1 cellular context compared by ENCODE assay signal in the genomic region with DNA sequence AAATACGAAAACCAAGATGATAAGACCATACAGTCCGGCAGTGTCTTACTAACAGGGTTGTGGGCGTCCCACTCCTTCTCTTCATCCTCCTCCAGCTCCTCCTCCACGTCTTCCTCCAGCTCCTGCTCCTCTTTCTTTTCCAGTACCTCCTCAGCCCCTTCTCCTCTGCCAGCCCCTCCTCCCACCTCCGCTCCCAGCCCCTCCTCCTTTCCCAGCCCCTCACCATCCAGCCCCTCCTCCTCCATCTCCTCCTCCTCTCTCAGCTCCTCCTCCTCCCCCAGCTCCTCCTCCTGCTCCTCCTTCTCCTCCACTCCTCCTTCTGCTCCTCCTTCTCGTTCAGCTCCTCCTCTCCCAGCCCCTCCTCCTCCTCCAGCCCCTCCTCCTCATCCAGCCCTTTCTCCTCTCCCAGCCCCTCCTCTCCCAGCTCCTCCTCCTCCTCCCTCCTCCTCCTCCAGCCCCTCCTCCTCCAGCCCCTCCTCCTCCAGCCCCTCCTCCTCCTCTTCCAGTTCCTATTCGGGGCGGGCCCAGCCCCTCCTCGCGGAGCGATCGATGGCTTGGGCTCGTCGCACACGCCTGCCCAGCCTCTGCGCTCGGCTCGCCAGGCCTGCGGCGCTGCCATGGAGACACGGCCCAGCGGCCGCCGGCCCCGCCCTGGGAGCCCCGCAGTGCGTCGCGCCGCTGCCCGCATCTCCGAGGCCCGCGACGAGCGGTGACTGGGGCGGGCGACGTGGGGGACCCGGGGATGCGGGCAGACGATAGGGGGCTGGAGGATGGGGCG.
TF ChIP-seq lines count a peak whose summit lies in the region.

A gene with protein sequence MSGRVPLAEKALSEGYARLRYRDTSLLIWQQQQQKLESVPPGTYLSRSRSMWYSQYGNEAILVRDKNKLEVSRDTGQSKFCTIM (plus strand): TSS at position 654 of the 778 bp plus-strand sequence. CDS start 1,267 bp downstream, outside the sequence.

TF ChIP-seq in K562, 482 proteins besides CTCF, POLR2A, EP300 and RAD21 (continued from another document and continues in another):
- TF ChIP-seq, protein P1, sequence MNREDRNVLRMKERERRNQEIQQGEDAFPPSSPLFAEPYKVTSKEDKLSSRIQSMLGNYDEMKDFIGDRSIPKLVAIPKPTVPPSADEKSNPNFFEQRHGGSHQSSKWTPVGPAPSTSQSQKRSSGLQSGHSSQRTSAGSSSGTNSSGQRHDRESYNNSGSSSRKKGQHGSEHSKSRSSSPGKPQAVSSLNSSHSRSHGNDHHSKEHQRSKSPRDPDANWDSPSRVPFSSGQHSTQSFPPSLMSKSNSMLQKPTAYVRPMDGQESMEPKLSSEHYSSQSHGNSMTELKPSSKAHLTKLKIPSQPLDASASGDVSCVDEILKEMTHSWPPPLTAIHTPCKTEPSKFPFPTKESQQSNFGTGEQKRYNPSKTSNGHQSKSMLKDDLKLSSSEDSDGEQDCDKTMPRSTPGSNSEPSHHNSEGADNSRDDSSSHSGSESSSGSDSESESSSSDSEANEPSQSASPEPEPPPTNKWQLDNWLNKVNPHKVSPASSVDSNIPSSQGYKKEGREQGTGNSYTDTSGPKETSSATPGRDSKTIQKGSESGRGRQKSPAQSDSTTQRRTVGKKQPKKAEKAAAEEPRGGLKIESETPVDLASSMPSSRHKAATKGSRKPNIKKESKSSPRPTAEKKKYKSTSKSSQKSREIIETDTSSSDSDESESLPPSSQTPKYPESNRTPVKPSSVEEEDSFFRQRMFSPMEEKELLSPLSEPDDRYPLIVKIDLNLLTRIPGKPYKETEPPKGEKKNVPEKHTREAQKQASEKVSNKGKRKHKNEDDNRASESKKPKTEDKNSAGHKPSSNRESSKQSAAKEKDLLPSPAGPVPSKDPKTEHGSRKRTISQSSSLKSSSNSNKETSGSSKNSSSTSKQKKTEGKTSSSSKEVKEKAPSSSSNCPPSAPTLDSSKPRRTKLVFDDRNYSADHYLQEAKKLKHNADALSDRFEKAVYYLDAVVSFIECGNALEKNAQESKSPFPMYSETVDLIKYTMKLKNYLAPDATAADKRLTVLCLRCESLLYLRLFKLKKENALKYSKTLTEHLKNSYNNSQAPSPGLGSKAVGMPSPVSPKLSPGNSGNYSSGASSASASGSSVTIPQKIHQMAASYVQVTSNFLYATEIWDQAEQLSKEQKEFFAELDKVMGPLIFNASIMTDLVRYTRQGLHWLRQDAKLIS (CRISPR knock-in tag; IDR thresholded peaks at IDR 0.05) = no peak
- no peak for TF ChIP-seq XRCC4 (IDR thresholded peaks at IDR 0.05; ENCODE audit: extremely low read depth, insufficient read depth, insufficient read length)
- TF ChIP-seq HDAC2 (IDR thresholded peaks at IDR 0.05) = 0 out of 2 replicates have a peak, but pooled peaks have one; percentile 55
- no peak for TF ChIP-seq ELF1 (tag; IDR thresholded peaks at IDR 0.05)
- TF ChIP-seq, protein P2, sequence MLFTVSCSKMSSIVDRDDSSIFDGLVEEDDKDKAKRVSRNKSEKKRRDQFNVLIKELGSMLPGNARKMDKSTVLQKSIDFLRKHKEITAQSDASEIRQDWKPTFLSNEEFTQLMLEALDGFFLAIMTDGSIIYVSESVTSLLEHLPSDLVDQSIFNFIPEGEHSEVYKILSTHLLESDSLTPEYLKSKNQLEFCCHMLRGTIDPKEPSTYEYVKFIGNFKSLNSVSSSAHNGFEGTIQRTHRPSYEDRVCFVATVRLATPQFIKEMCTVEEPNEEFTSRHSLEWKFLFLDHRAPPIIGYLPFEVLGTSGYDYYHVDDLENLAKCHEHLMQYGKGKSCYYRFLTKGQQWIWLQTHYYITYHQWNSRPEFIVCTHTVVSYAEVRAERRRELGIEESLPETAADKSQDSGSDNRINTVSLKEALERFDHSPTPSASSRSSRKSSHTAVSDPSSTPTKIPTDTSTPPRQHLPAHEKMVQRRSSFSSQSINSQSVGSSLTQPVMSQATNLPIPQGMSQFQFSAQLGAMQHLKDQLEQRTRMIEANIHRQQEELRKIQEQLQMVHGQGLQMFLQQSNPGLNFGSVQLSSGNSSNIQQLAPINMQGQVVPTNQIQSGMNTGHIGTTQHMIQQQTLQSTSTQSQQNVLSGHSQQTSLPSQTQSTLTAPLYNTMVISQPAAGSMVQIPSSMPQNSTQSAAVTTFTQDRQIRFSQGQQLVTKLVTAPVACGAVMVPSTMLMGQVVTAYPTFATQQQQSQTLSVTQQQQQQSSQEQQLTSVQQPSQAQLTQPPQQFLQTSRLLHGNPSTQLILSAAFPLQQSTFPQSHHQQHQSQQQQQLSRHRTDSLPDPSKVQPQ (CRISPR knock-in tag; IDR thresholded peaks at IDR 0.05; ENCODE audit: borderline replicate concordance) = no peak
- TF ChIP-seq, protein P3, sequence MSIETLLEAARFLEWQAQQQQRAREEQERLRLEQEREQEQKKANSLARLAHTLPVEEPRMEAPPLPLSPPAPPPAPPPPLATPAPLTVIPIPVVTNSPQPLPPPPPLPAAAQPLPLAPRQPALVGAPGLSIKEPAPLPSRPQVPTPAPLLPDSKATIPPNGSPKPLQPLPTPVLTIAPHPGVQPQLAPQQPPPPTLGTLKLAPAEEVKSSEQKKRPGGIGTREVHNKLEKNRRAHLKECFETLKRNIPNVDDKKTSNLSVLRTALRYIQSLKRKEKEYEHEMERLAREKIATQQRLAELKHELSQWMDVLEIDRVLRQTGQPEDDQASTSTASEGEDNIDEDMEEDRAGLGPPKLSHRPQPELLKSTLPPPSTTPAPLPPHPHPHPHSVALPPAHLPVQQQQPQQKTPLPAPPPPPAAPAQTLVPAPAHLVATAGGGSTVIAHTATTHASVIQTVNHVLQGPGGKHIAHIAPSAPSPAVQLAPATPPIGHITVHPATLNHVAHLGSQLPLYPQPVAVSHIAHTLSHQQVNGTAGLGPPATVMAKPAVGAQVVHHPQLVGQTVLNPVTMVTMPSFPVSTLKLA (conservative IDR thresholded peaks at IDR 0.05) = peak in 1 of 2 experiments; percentile 53; a peak in 1 of 4 replicates
- TF ChIP-seq, protein P4, sequence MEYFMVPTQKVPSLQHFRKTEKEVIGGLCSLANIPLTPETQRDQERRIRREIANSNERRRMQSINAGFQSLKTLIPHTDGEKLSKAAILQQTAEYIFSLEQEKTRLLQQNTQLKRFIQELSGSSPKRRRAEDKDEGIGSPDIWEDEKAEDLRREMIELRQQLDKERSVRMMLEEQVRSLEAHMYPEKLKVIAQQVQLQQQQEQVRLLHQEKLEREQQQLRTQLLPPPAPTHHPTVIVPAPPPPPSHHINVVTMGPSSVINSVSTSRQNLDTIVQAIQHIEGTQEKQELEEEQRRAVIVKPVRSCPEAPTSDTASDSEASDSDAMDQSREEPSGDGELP (CRISPR knock-in tag; IDR thresholded peaks at IDR 0.05; ENCODE audit: borderline replicate concordance) = peak; percentile 51; the same call in 1 of the 2 replicates
- TF ChIP-seq, protein P5, sequence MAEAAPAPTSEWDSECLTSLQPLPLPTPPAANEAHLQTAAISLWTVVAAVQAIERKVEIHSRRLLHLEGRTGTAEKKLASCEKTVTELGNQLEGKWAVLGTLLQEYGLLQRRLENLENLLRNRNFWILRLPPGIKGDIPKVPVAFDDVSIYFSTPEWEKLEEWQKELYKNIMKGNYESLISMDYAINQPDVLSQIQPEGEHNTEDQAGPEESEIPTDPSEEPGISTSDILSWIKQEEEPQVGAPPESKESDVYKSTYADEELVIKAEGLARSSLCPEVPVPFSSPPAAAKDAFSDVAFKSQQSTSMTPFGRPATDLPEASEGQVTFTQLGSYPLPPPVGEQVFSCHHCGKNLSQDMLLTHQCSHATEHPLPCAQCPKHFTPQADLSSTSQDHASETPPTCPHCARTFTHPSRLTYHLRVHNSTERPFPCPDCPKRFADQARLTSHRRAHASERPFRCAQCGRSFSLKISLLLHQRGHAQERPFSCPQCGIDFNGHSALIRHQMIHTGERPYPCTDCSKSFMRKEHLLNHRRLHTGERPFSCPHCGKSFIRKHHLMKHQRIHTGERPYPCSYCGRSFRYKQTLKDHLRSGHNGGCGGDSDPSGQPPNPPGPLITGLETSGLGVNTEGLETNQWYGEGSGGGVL (CRISPR knock-in tag; IDR thresholded peaks at IDR 0.05) = no peak
- no peak for TF ChIP-seq ADNP (tag; IDR thresholded peaks at IDR 0.05)
- TF ChIP-seq, protein P6, sequence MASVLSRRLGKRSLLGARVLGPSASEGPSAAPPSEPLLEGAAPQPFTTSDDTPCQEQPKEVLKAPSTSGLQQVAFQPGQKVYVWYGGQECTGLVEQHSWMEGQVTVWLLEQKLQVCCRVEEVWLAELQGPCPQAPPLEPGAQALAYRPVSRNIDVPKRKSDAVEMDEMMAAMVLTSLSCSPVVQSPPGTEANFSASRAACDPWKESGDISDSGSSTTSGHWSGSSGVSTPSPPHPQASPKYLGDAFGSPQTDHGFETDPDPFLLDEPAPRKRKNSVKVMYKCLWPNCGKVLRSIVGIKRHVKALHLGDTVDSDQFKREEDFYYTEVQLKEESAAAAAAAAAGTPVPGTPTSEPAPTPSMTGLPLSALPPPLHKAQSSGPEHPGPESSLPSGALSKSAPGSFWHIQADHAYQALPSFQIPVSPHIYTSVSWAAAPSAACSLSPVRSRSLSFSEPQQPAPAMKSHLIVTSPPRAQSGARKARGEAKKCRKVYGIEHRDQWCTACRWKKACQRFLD (CRISPR knock-in tag; IDR thresholded peaks at IDR 0.05) = no peak
- TF ChIP-seq TRIM28 (IDR thresholded peaks at IDR 0.05) = no peak
- TF ChIP-seq, protein P7, sequence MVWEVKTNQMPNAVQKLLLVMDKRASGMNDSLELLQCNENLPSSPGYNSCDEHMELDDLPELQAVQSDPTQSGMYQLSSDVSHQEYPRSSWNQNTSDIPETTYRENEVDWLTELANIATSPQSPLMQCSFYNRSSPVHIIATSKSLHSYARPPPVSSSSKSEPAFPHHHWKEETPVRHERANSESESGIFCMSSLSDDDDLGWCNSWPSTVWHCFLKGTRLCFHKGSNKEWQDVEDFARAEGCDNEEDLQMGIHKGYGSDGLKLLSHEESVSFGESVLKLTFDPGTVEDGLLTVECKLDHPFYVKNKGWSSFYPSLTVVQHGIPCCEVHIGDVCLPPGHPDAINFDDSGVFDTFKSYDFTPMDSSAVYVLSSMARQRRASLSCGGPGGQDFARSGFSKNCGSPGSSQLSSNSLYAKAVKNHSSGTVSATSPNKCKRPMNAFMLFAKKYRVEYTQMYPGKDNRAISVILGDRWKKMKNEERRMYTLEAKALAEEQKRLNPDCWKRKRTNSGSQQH (CRISPR knock-in tag; IDR thresholded peaks at IDR 0.05) = 0 out of 2 replicates have a peak, but pooled peaks have one; percentile 57
- peak; percentile 85 for TF ChIP-seq L3MBTL2 (IDR thresholded peaks at IDR 0.05)
- TF ChIP-seq SMAD2 (IDR thresholded peaks at IDR 0.05; ENCODE audit: low read depth, low read length) = no peak
- TF ChIP-seq ZNF140 (CRISPR knock-in tag; IDR thresholded peaks at IDR 0.05) = no peak
- TF ChIP-seq ZNF695 (CRISPR knock-in tag; IDR thresholded peaks at IDR 0.05) = no peak
- 0 out of 2 replicates have a peak, but pooled peaks have one; percentile 23 for TF ChIP-seq ZBTB1 (CRISPR knock-in tag; IDR thresholded peaks at IDR 0.05; ENCODE audit: borderline replicate concordance, low read depth)
- TF ChIP-seq ETS2 (tag; IDR thresholded peaks at IDR 0.05; ENCODE audit: borderline replicate concordance, poor library complexity, severe bottlenecking) = no peak
- TF ChIP-seq HNRNPUL1 (IDR thresholded peaks at IDR 0.05; ENCODE audit: low read length) = no peak
- TF ChIP-seq HNRNPH1 (optimal IDR thresholded peaks at IDR 0.05; ENCODE audit: low read depth, low read length) = no peak
- TF ChIP-seq, protein P8, sequence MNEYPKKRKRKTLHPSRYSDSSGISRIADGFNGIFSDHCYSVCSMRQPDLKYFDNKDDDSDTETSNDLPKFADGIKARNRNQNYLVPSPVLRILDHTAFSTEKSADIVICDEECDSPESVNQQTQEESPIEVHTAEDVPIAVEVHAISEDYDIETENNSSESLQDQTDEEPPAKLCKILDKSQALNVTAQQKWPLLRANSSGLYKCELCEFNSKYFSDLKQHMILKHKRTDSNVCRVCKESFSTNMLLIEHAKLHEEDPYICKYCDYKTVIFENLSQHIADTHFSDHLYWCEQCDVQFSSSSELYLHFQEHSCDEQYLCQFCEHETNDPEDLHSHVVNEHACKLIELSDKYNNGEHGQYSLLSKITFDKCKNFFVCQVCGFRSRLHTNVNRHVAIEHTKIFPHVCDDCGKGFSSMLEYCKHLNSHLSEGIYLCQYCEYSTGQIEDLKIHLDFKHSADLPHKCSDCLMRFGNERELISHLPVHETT (CRISPR knock-in tag; conservative IDR thresholded peaks at IDR 0.05 in 1 of 2, IDR thresholded peaks at IDR 0.05 in 1 of 2) = 0 out of 4 replicates have a peak, but pooled peaks of 1 of the 2 experiments have one; percentile 5
- TF ChIP-seq SMAD4 (CRISPR knock-in tag; conservative IDR thresholded peaks at IDR 0.05) = 0 out of 2 replicates have a peak, but pooled peaks have one; percentile 14
- peak; percentile 50 for TF ChIP-seq HMGN3 (IDR thresholded peaks at IDR 0.05; ENCODE audit: borderline replicate concordance, extremely low read depth, insufficient read length, low read depth, low read length)
- TF ChIP-seq CREB1 (IDR thresholded peaks at IDR 0.05) = peak; percentile 81
- TF ChIP-seq CREB1 (CRISPR knock-in tag; IDR thresholded peaks at IDR 0.05) = peak; percentile 80; the same call in 1 of the 2 replicates
- peak; percentile 85 for TF ChIP-seq CREM (IDR thresholded peaks at IDR 0.05; ENCODE audit: low read depth)
- TF ChIP-seq SMARCC2 (IDR thresholded peaks at IDR 0.05; ENCODE audit: low read depth) = no peak
- TF ChIP-seq BCL6 (CRISPR knock-in tag; IDR thresholded peaks at IDR 0.05) = no peak
- TF ChIP-seq, protein P9, sequence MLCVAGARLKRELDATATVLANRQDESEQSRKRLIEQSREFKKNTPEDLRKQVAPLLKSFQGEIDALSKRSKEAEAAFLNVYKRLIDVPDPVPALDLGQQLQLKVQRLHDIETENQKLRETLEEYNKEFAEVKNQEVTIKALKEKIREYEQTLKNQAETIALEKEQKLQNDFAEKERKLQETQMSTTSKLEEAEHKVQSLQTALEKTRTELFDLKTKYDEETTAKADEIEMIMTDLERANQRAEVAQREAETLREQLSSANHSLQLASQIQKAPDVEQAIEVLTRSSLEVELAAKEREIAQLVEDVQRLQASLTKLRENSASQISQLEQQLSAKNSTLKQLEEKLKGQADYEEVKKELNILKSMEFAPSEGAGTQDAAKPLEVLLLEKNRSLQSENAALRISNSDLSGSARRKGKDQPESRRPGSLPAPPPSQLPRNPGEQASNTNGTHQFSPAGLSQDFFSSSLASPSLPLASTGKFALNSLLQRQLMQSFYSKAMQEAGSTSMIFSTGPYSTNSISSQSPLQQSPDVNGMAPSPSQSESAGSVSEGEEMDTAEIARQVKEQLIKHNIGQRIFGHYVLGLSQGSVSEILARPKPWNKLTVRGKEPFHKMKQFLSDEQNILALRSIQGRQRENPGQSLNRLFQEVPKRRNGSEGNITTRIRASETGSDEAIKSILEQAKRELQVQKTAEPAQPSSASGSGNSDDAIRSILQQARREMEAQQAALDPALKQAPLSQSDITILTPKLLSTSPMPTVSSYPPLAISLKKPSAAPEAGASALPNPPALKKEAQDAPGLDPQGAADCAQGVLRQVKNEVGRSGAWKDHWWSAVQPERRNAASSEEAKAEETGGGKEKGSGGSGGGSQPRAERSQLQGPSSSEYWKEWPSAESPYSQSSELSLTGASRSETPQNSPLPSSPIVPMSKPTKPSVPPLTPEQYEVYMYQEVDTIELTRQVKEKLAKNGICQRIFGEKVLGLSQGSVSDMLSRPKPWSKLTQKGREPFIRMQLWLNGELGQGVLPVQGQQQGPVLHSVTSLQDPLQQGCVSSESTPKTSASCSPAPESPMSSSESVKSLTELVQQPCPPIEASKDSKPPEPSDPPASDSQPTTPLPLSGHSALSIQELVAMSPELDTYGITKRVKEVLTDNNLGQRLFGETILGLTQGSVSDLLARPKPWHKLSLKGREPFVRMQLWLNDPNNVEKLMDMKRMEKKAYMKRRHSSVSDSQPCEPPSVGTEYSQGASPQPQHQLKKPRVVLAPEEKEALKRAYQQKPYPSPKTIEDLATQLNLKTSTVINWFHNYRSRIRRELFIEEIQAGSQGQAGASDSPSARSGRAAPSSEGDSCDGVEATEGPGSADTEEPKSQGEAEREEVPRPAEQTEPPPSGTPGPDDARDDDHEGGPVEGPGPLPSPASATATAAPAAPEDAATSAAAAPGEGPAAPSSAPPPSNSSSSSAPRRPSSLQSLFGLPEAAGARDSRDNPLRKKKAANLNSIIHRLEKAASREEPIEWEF (CRISPR knock-in tag; IDR thresholded peaks at IDR 0.05) = no peak
- no peak for TF ChIP-seq EZH2 (IDR thresholded peaks at IDR 0.05; ENCODE audit: borderline replicate concordance, low read depth, low read length)
